21 cellular contexts compared by ENCODE assay signal in genomic region chr5:53749611-53750010, GRCh38.
"Had no signal": no experiment of that assay in that cellular context is flagged by ENCODE, and none has a peak within 500 bp of the region (broad histone marks: within the 10 kb centered on the region; RNA-seq: fewer than 3 reads in every experiment).

No MANE protein-coding gene starts in this region.

- DNase-seq: activated B cell treated with CpG ODN at 0.5 μM for 24 hours; activated CD4-positive, alpha-beta T cell treated with anti-CD3 and anti-CD28 coated beads for 48 hours; activated CD8-positive, alpha-beta T cell treated with anti-CD3 and anti-CD28 coated beads for 36 hours; activated effector memory CD4-positive, alpha-beta T cell treated with Interleukin-2 at 50 U/mL for 16 hours; activated naive CD4-positive, alpha-beta T cell treated with anti-CD3 and anti-CD28 coated beads, Interleukin-2, amount 50 U/mL, for 16 hours; activated T-cell treated with anti-CD3 and anti-CD28 coated beads, Interleukin-2, amount 50 U/mL, for 4 hours; adrenal gland; body of pancreas; caudate nucleus; colonic mucosa; esophagus squamous epithelium; mammary epithelial cell; naive B cell; ovary; stimulated activated CD4-positive, alpha-beta T cell treated with anti-CD3 and anti-CD28 coated beads, Interleukin-12 subunit alpha, Interleukin-12 subunit beta, amount 100 ng/mL, for 4 hours; stimulated activated CD4-positive, alpha-beta T cell treated with anti-CD3 and anti-CD28 coated beads, Interleukin-2, amount 100 ng/mL, for 24 hours; T-helper 17 cell had no signal

- H3K36me3 ChIP-seq: adrenal gland, colonic mucosa, esophagus squamous epithelium, neural progenitor cell, ovary had no signal

- ATAC-seq: activated CD8-positive, alpha-beta T cell treated with anti-CD3 and anti-CD28 coated beads for 36 hours; activated T-cell treated with anti-CD3 and anti-CD28 coated beads, Interleukin-2, amount 50 U/mL, for 4 hours; body of pancreas; left lobe of liver; sciatic nerve; T-helper 17 cell had no signal

- H3K9ac ChIP-seq: neural progenitor cell had no signal

- H3K9me3 ChIP-seq: adrenal gland, colonic mucosa had no signal

- H3K27me3 ChIP-seq: adrenal gland, body of pancreas, colonic mucosa, esophagus squamous epithelium, hepatocyte, neural progenitor cell, ovary had no signal

- H3K4me1 ChIP-seq: adrenal gland, body of pancreas, colonic mucosa, esophagus squamous epithelium, neural progenitor cell had no signal

- H3K27ac ChIP-seq: adrenal gland, body of pancreas, colonic mucosa, esophagus squamous epithelium, hepatocyte, neural progenitor cell, ovary had no signal

- H3K4me3 ChIP-seq: adrenal gland, body of pancreas, colonic mucosa, esophagus squamous epithelium, hepatocyte, neural progenitor cell, ovary had no signal
